ENCODE assay signal across 21 cellular contexts in the genomic region with DNA sequence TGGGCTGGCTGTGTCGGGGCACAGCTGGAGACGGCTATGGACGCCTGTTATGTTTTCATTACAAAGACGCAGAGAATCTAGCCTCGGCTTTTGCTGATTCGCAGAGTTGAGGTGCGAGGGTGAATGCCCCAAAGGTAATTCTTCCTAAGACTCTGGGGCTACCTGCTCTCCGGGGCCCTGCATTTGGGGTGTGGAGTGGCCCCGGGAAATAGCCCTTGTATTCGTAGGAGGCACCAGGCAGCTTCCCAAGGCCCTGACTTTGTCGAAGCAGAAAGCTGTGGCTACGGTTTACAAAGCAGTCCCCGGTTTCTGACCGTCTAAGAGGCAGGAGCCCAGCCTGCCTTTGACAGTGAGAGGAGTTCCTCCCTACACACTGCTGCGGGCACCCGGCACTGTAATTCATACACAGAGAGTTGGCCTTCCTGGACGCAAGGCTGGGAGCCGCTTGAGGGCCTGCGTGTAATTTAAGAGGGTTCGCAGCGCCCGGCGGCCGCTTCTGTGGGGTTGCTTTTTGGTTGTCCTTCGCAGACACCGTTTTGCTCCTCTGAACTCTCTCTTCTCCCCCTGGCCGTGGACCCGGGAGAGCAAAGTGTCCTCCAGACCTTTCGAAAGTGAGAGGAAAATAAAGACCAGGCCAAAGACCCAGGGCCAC. TPM values are rescaled to one million over a fixed set of nuclear protein-coding genes. Genes with fewer than 3 reads are reported as not detected.
"Had no signal": no experiment of that assay in that cellular context is flagged by ENCODE, and none has a peak within 500 bp of the region (broad histone marks: within the 10 kb centered on the region; RNA-seq: fewer than 3 reads in every experiment).

No MANE protein-coding gene starts in this region.

- H3K9me3 ChIP-seq: mucosa of descending colon, right atrium auricular region, tibial artery, vagina had no signal

- H2AFZ ChIP-seq: parathyroid adenoma had no signal

- H3K9me3 Mint-ChIP-seq: activated naive CD8-positive, alpha-beta T cell treated with anti-CD3 and anti-CD28 coated beads, Interleukin-2, amount 10 ng/mL, durations not matched to agents 7 days and 5 days; dendritic cell treated with granulocyte-macrophage colony-stimulating factor and Interleukin-4, amounts not matched to agents 40 ng/mL and 50 ng/mL, for 4 days; T-helper 2 cell treated with Interferon-gamma antibody and Interleukin-4, amounts not matched to agents 5 μg/mL and 100 μg/mL, for 36 hours had no signal

- H3K4me1 Mint-ChIP-seq: immature natural killer cell, natural killer cell had no signal

- ATAC-seq: activated CD4-positive, alpha-beta T cell treated with anti-CD3 and anti-CD28 coated beads for 36 hours; left cardiac atrium; mucosa of descending colon; natural killer cell; stimulated activated effector memory CD8-positive, alpha-beta T cell treated with anti-CD3 and anti-CD28 coated beads, Interleukin-12 subunit alpha, Interleukin-12 subunit beta, amount 100 ng/mL, for 72 hours had no signal

- H3K9ac ChIP-seq: parathyroid adenoma had no signal

- H3K36me3 ChIP-seq: right atrium auricular region, tibial artery, vagina had no signal

- H3K27ac Mint-ChIP-seq: activated CD4-positive, alpha-beta T cell treated with anti-CD3 and anti-CD28 coated beads for 36 hours; dendritic cell treated with granulocyte-macrophage colony-stimulating factor and Interleukin-4, amounts not matched to agents 40 ng/mL and 50 ng/mL, for 4 days; immature natural killer cell; natural killer cell; stimulated activated effector memory CD8-positive, alpha-beta T cell treated with anti-CD3 and anti-CD28 coated beads, Interleukin-12 subunit alpha, Interleukin-12 subunit beta, amount 100 ng/mL, for 72 hours; T-helper 2 cell treated with Interferon-gamma antibody and Interleukin-4, amounts not matched to agents 5 μg/mL and 100 μg/mL, for 36 hours had no signal

- DNase-seq: activated CD4-positive, alpha-beta T cell treated with anti-CD3 and anti-CD28 coated beads for 36 hours; activated effector memory CD4-positive, alpha-beta T cell treated with Interleukin-2 at 50 U/mL for 16 hours; activated naive CD8-positive, alpha-beta T cell treated with anti-CD3 and anti-CD28 coated beads, Interleukin-2, amount 10 ng/mL, durations not matched to agents 7 days and 5 days; anterior cingulate cortex; cerebellar nuclear complex; hypothalamus; immature natural killer cell; left cardiac atrium; mucosa of descending colon; natural killer cell; small intestine; tibial artery had no signal

- H3K79me2 ChIP-seq: parathyroid adenoma had no signal

- H3K36me3 Mint-ChIP-seq: activated naive CD8-positive, alpha-beta T cell treated with anti-CD3 and anti-CD28 coated beads, Interleukin-2, amount 10 ng/mL, durations not matched to agents 7 days and 5 days; natural killer cell; stimulated activated effector memory CD8-positive, alpha-beta T cell treated with anti-CD3 and anti-CD28 coated beads, Interleukin-12 subunit alpha, Interleukin-12 subunit beta, amount 100 ng/mL, for 72 hours had no signal

- H3K4me3 Mint-ChIP-seq: activated CD4-positive, alpha-beta T cell treated with anti-CD3 and anti-CD28 coated beads for 36 hours; activated naive CD8-positive, alpha-beta T cell treated with anti-CD3 and anti-CD28 coated beads, Interleukin-2, amount 10 ng/mL, durations not matched to agents 7 days and 5 days; dendritic cell treated with granulocyte-macrophage colony-stimulating factor and Interleukin-4, amounts not matched to agents 40 ng/mL and 50 ng/mL, for 4 days; immature natural killer cell; natural killer cell; stimulated activated effector memory CD8-positive, alpha-beta T cell treated with anti-CD3 and anti-CD28 coated beads, Interleukin-12 subunit alpha, Interleukin-12 subunit beta, amount 100 ng/mL, for 72 hours; T-helper 2 cell treated with Interferon-gamma antibody and Interleukin-4, amounts not matched to agents 5 μg/mL and 100 μg/mL, for 36 hours had no signal

- H3K4me1 ChIP-seq: parathyroid adenoma, vagina had no signal

- H3K4me3 ChIP-seq: mucosa of descending colon, right atrium auricular region, vagina had no signal

- H3K27ac ChIP-seq: parathyroid adenoma, right atrium auricular region, tibial artery, vagina, VCaP had no signal

RNA-seq across cellular contexts. Expression of gene SHOX, which starts 1.9 kb away (rescaled TPM):
- total RNA-seq: activated CD4-positive, alpha-beta T cell treated with anti-CD3 and anti-CD28 coated beads for 36 hours; activated naive CD8-positive, alpha-beta T cell treated with anti-CD3 and anti-CD28 coated beads, Interleukin-2, amount 10 ng/mL, durations not matched to agents 7 days and 5 days; left cardiac atrium; lung microvascular endothelial cell; natural killer cell; right atrium auricular region; vagina had no signal
- polyA plus RNA-seq: esophagus, immature natural killer cell had no signal
